14 cellular contexts compared by ENCODE assay signal in the genomic region with DNA sequence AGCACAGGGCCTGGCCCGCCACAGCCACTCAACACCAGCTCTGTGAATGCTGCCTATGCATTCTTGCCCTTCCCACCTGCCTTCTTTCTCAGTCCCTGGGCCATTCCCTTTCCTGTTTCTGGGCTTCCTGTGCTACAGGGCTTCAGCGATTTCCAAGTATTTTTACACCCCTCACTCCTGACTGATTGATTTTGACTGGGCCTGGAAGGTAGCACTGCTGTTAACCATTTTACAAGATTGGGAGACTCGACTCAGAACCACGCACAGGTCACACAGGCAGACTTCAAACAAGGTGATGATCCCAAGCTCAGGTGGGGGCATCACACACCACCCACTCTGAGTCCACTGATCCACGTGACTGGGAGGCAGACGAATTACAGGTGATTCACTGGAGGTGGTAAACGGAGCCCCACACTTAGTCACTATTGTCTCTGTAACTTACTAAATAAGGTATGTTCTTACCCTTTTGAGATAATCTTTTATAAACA. TPM values are rescaled to one million over a fixed set of nuclear protein-coding genes. Genes with fewer than 3 reads are reported as not detected.
DNase-seq lines count a peak whose midpoint lies in the region; ATAC-seq and TF ChIP-seq lines count a peak whose summit lies in the region.
"Had no signal": no experiment of that assay in that cellular context is flagged by ENCODE, and none has a peak within 500 bp of the region (broad histone marks: within the 10 kb centered on the region; RNA-seq: fewer than 3 reads in every experiment).

No MANE protein-coding gene starts in this region.

- H3K27ac ChIP-seq in right lobe of liver (peak overlapping the region; percentile 96 to 98 (median 98)), upper lobe of left lung (peak overlapping the region; percentile 79 to 90 (median 80)), caudate nucleus (ENCODE audit: low read depth, low read length) (no peak overlapping the region)
- H3K27ac ChIP-seq: testis had no signal

- POLR2A ChIA-PET in MCF 10A (lab: Yijun Ruan, JAX), result interaction anchor here (0.8 to 1.3 kb wide), 2 partner anchors 22 to 600 kb away, joined by 3 to 6 read pairs; a partner anchor contains a TSS

- no peaks in the 10 kb centered on the region for H3K36me3 Mint-ChIP-seq in activated CD4-positive, alpha-beta T cell treated with anti-CD3 and anti-CD28 coated beads, Interleukin-2, amount 10 ng/mL, durations not matched to agents 24 days and 14 days (ENCODE audit: low read depth)
- H3K36me3 Mint-ChIP-seq in MCF 10A (ENCODE audit: insufficient read depth, unreplicated experiment), result no peaks in the 10 kb centered on the region

- peaks cover 12% of the 10 kb centered on the region for H3K27me3 Mint-ChIP-seq in activated CD4-positive, alpha-beta T cell treated with anti-CD3 and anti-CD28 coated beads, Interleukin-2, amount 10 ng/mL, durations not matched to agents 24 days and 14 days
- no peaks in the 10 kb centered on the region for H3K27me3 Mint-ChIP-seq in MCF 10A (ENCODE audit: insufficient read depth, unreplicated experiment)

- H3K4me1 Mint-ChIP-seq in activated CD4-positive, alpha-beta T cell treated with anti-CD3 and anti-CD28 coated beads, Interleukin-2, amount 10 ng/mL, durations not matched to agents 24 days and 14 days, result peaks cover 34% of the 10 kb centered on the region
- peaks cover 36% of the 10 kb centered on the region for H3K4me1 Mint-ChIP-seq in MCF 10A (ENCODE audit: insufficient read depth, unreplicated experiment)

- no peak overlapping the region for H3K4me3 Mint-ChIP-seq in activated CD4-positive, alpha-beta T cell treated with anti-CD3 and anti-CD28 coated beads, Interleukin-2, amount 10 ng/mL, durations not matched to agents 24 days and 14 days
- no peak overlapping the region for H3K4me3 Mint-ChIP-seq in MCF 10A (ENCODE audit: unreplicated experiment)

- 25% methylated on average over 6 of the region's 7 CpGs for WGBS in right lobe of liver (ENCODE audit: insufficient coverage, low coverage, low lambda C conversion rate, missing lambda C conversion rate)
- 58% methylated on average over 7 of the region's 7 CpGs for WGBS in upper lobe of left lung, 2 donors

- ATAC-seq in right lobe of liver, result peak in 3 of 4 donors; percentile 0 to 15 (median 1)
- peak in 1 of 2 donors; percentile 27 for ATAC-seq in upper lobe of left lung (ENCODE audit: low FRiP score in 2 of 2)
- no peak for ATAC-seq in GM18505 (IDR thresholded peaks at IDR 0.05; ENCODE audit: unreplicated experiment)

- H3K9me3 ChIP-seq in right lobe of liver, result no peaks in the 10 kb centered on the region
- H3K9me3 ChIP-seq in upper lobe of left lung, result no peaks in the 10 kb centered on the region
- H3K9me3 ChIP-seq: SK-N-SH, testis had no signal

- H3K4me3 ChIP-seq in right lobe of liver (peak overlapping the region in 2 of 3 donors; percentile 5 to 56), upper lobe of left lung (no peak overlapping the region)
- H3K4me3 ChIP-seq: testis had no signal

- H3K4me1 ChIP-seq in right lobe of liver, result peaks cover 0 to 47% (median 17%) of the 10 kb centered on the region in 4 donors
- peaks cover 0 to 34% (median 13%) of the 10 kb centered on the region in 4 donors for H3K4me1 ChIP-seq in upper lobe of left lung
- H3K4me1 ChIP-seq: testis had no signal

- peak overlapping the region; percentile 39 for H3K27ac Mint-ChIP-seq in activated CD4-positive, alpha-beta T cell treated with anti-CD3 and anti-CD28 coated beads, Interleukin-2, amount 10 ng/mL, durations not matched to agents 24 days and 14 days
- H3K27ac Mint-ChIP-seq in MCF 10A (ENCODE audit: low read depth, unreplicated experiment), result peak overlapping the region; percentile 43

- TF ChIP-seq POLR2A in right lobe of liver (IDR thresholded peaks at IDR 0.05) (no peak), upper lobe of left lung (IDR thresholded peaks at IDR 0.05) (no peak), GM18505 (IDR thresholded peaks at IDR 0.05; ENCODE audit: borderline replicate concordance, extremely low read depth, insufficient read depth, insufficient read length) (no peak)

- intact Hi-C loops in activated CD4-positive, alpha-beta T cell treated with anti-CD3 and anti-CD28 coated beads, Interleukin-2, amount 10 ng/mL, durations not matched to agents 24 days and 14 days (cut with micrococcal nuclease), result no loop called here
- intact Hi-C loops in MCF 10A (cut with micrococcal nuclease) (no loop called here), right lobe of liver (cut with DNase I) (no loop called here)

- CTCF ChIA-PET in MCF 10A (lab: Yijun Ruan, JAX), result interaction anchor here (0.9 to 4.0 kb wide), 2 partner anchors 19 to 36 kb away, joined by 4 to 32 read pairs; no protein-coding TSS in a partner anchor

- no peaks in the 10 kb centered on the region for H3K27me3 ChIP-seq in right lobe of liver
- no peaks in the 10 kb centered on the region for H3K27me3 ChIP-seq in upper lobe of left lung
- H3K27me3 ChIP-seq: testis had no signal

- TF ChIP-seq CTCF in MCF 10A (IDR thresholded peaks at IDR 0.05; ENCODE audit: unreplicated experiment) (no peak), right lobe of liver (IDR thresholded peaks at IDR 0.05) (no peak), upper lobe of left lung (IDR thresholded peaks at IDR 0.05) (no peak)

- no peak for DNase-seq in activated CD4-positive, alpha-beta T cell treated with anti-CD3 and anti-CD28 coated beads, Interleukin-2, amount 10 ng/mL, durations not matched to agents 24 days and 14 days
- DNase-seq in activated CD4-positive, alpha-beta T cell treated with anti-CD3 and anti-CD28 coated beads, Interleukin-2, amount 50 U/mL, for 4 hours, result no peak
- peak; percentile 26 for DNase-seq in MCF 10A (ENCODE audit: unreplicated experiment)
- peak in 1 of 3 donors; percentile 18 for DNase-seq in right lobe of liver
- no peak for DNase-seq in upper lobe of left lung
- no peak for DNase-seq in caudate nucleus (lab: John Stamatoyannopoulos, UW)
- DNase-seq in effector CD8-positive, alpha-beta T cell (lab: John Stamatoyannopoulos, UW), result no peak
- DNase-seq: activated CD4-positive, CD25-positive, alpha-beta regulatory T cell treated with anti-CD3 and anti-CD28 coated beads, Interleukin-2, amount 50 U/mL, for 72 hours; DMS 273 treated with DMSO at 0.1 percent for 48 hours; NCI-H1092 treated with DMSO at 0.1 percent for 48 hours; NCI-H82; SK-N-SH; testis had no signal

- no peaks in the 10 kb centered on the region for H3K9me3 Mint-ChIP-seq in activated CD4-positive, alpha-beta T cell treated with anti-CD3 and anti-CD28 coated beads, Interleukin-2, amount 10 ng/mL, durations not matched to agents 24 days and 14 days
- no peaks in the 10 kb centered on the region for H3K9me3 Mint-ChIP-seq in MCF 10A (ENCODE audit: unreplicated experiment)

- no peak for TF ChIP-seq EP300 in upper lobe of left lung (IDR thresholded peaks at IDR 0.05)

- H3K36me3 ChIP-seq in right lobe of liver, result no peaks in the 10 kb centered on the region
- no peaks in the 10 kb centered on the region for H3K36me3 ChIP-seq in upper lobe of left lung

- no TSS peak for BruUV-seq in MCF 10A (replicated peaks; lab: Mats Ljungman, UMichigan)

RNA-seq across cellular contexts. Expression of a gene that starts 21.3 kb away (rescaled TPM):
- total RNA-seq in activated CD4-positive, alpha-beta T cell treated with anti-CD3 and anti-CD28 coated beads, Interleukin-2, amount 10 ng/mL, durations not matched to agents 24 days and 14 days, result 3.6 and 3.8 TPM in 2 replicates
- 6.3 and 6.9 TPM in 2 replicates for total RNA-seq in MCF 10A (2022)
- 10 to 100 TPM; 15.0 to 33.3 (median 30.0) TPM for total RNA-seq in right lobe of liver
- 10 to 100 TPM; 10.2 to 26.2 (median 15.2) TPM for total RNA-seq in upper lobe of left lung

Comparison
In these comparisons a context has a peak if more than half of its experiments do, and no peak if none do; other contexts are left out.
1. H3K4me3 ChIP-seq: peak in right lobe of liver (2 of 3); none in upper lobe of left lung (0 of 4).